8 cellular contexts compared by ENCODE assay signal in genomic region chr11:3959015-3959917, GRCh38.
DNase-seq lines count a peak whose midpoint lies in the region; ATAC-seq and TF ChIP-seq lines count a peak whose summit lies in the region.

No MANE protein-coding gene starts in this region.

- no peak overlapping the region for H3K9ac ChIP-seq in OCI-LY3 (ENCODE audit: low read length)

- H3K4me1 ChIP-seq in OCI-LY3 (ENCODE audit: low read length) (no peaks in the 10 kb centered on the region), hepatocyte (ENCODE audit: insufficient read depth) (no peaks in the 10 kb centered on the region)

- H3K9me2 ChIP-seq in hepatocyte (replicated peaks; ENCODE audit: insufficient read depth) = no peaks in the 10 kb centered on the region

- ATAC-seq in GM18909 (IDR thresholded peaks at IDR 0.05; ENCODE audit: poor library complexity, unreplicated experiment) (peak; percentile 65), HG03439 (IDR thresholded peaks at IDR 0.05; ENCODE audit: unreplicated experiment) (no peak), GM19455 (IDR thresholded peaks at IDR 0.05; ENCODE audit: unreplicated experiment) (no peak), left ventricle myocardium superior (no peak)

- H3K27ac ChIP-seq in AG04450 (ENCODE audit: low read depth, low read length) (no peak overlapping the region), OCI-LY3 (ENCODE audit: low read length) (no peak overlapping the region), hepatocyte (no peak overlapping the region)

- H3K4me3 ChIP-seq in AG04450 (ENCODE audit: low read depth, low read length) = no peak overlapping the region
- H3K4me3 ChIP-seq in OCI-LY3 (ENCODE audit: low read length) = no peak overlapping the region
- H3K4me3 ChIP-seq in hepatocyte = no peak overlapping the region

- H3K4me2 ChIP-seq in OCI-LY3 (ENCODE audit: low read length) (no peak overlapping the region), hepatocyte (peak overlapping the region; percentile 3)

- no peaks in the 10 kb centered on the region for H3K9me3 ChIP-seq in AG04450 (ENCODE audit: control insufficient read depth, insufficient read depth, low read length)
- no peaks in the 10 kb centered on the region for H3K9me3 ChIP-seq in OCI-LY3 (ENCODE audit: insufficient read depth, low read length)
- H3K9me3 ChIP-seq in hepatocyte (ENCODE audit: low read depth) = no peaks in the 10 kb centered on the region

- CTCF ChIA-PET in AG04450 (lab: Charles Lee) = interaction anchor here (0.5 to 2.7 kb wide), 4 partner anchors 30 to 113 kb away, joined by 3 to 10 read pairs (median 4); no protein-coding TSS in a partner anchor

- intact Hi-C loops in left ventricle myocardium superior (cut with micrococcal nuclease) = no loop called here

- POLR2A ChIA-PET in AG04450 (lab: Yijun Ruan, JAX) = no interaction called here

- H3K27me3 ChIP-seq in AG04450 (ENCODE audit: control insufficient read depth, insufficient read depth, low read length) (no peaks in the 10 kb centered on the region), OCI-LY3 (ENCODE audit: low read depth, low read length) (no peaks in the 10 kb centered on the region), hepatocyte (no peaks in the 10 kb centered on the region)

- H3K36me3 ChIP-seq in OCI-LY3 (replicated peaks; ENCODE audit: low read depth, low read length) (no peaks in the 10 kb centered on the region), hepatocyte (replicated peaks; ENCODE audit: insufficient read depth, low read depth) (no peaks in the 10 kb centered on the region)

- WGBS in hepatocyte (ENCODE audit: low lambda C conversion rate, missing lambda C conversion rate) = 73% methylated on average over 5 of the region's 5 CpGs

- TF ChIP-seq CTCF in AG04450 (IDR thresholded peaks at IDR 0.05; ENCODE audit: low read depth, low read length) (peak; percentile 26; the same call in 1 of the 2 replicates), OCI-LY3 (IDR thresholded peaks at IDR 0.05; ENCODE audit: low read depth, low read length) (peak; percentile 23; the same call in 1 of the 2 replicates), hepatocyte (IDR thresholded peaks at IDR 0.05; ENCODE audit: poor library complexity) (no peak)

- H3K79me2 ChIP-seq in OCI-LY3 (ENCODE audit: low read length) (no peaks in the 10 kb centered on the region), hepatocyte (peaks cover 17% of the 10 kb centered on the region)

- H4K20me1 ChIP-seq in OCI-LY3 (ENCODE audit: insufficient read depth, low read length) (peaks cover 3% of the 10 kb centered on the region; the same call in 1 of the 2 replicates), hepatocyte (ENCODE audit: insufficient read depth, poor library complexity, severe bottlenecking) (no peaks in the 10 kb centered on the region)

- DNase-seq in AG04450 (ENCODE audit: low read depth, low spot score) (no peak), hepatocyte (ENCODE audit: low spot score) (no peak), NCI-H345 (lab: John Stamatoyannopoulos, UW) (no peak), left ventricle myocardium superior (no peak)

- H2AFZ ChIP-seq in OCI-LY3 (ENCODE audit: low read depth, low read length) = no peak overlapping the region
- H2AFZ ChIP-seq in hepatocyte = no peak overlapping the region
